20 cellular contexts compared by ENCODE assay signal in the genomic region with DNA sequence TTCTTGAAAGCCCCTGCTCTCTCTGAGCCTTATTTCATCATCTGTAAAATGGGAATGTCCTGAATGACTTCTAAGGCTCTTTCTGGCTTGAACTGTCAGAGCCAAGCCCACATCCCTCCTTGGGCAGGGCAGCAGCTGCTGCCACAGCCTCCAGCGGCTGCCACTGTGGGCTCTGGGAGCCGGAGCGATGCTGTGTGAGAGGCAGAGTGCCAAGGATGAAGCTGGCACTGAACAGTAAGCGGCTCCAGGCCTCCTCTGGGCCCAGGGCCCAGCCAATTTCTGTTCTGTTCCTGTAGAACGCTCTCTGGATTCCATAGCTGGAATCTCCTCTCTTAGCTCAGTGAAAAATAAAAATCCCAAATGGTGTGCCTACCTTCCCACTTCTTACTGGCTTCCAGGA. TPM values are rescaled to one million over a fixed set of nuclear protein-coding genes. Genes with fewer than 3 reads are reported as not detected.
DNase-seq lines count a peak whose midpoint lies in the region; ATAC-seq and TF ChIP-seq lines count a peak whose summit lies in the region.
"Had no signal": no experiment of that assay in that cellular context is flagged by ENCODE, and none has a peak within 500 bp of the region (broad histone marks: within the 10 kb centered on the region; RNA-seq: fewer than 3 reads in every experiment).

No MANE protein-coding gene starts in this region.

- no peak overlapping the region for H3K18ac ChIP-seq in mesenchymal stem cell (ENCODE audit: low read depth in 1 of 2, low read length in 2 of 2)

- H3K27ac ChIP-seq in cingulate gyrus (ENCODE audit: low read depth, low read length) (peak overlapping the region; percentile 60), mesenchymal stem cell (ENCODE audit: low read length, poor library complexity, severe bottlenecking) (no peak overlapping the region), lower lobe of right lung (no peak overlapping the region)

- H3K9me3 ChIP-seq in mesenchymal stem cell (ENCODE audit: control insufficient read depth, low read length): no peaks in the 10 kb centered on the region
- no peaks in the 10 kb centered on the region for H3K9me3 ChIP-seq in lower lobe of right lung

- H3K4me2 ChIP-seq in mesenchymal stem cell (ENCODE audit: low read length, poor library complexity, severe bottlenecking): no peak overlapping the region

- no peak overlapping the region for H2AK5ac ChIP-seq in mesenchymal stem cell (ENCODE audit: low read length, severe bottlenecking)

- H3K23ac ChIP-seq in mesenchymal stem cell (ENCODE audit: low read length in 2 of 2): no peak overlapping the region

- no peak overlapping the region for H2BK12ac ChIP-seq in mesenchymal stem cell (ENCODE audit: low read length in 2 of 2)

- no peaks in the 10 kb centered on the region for H3K79me1 ChIP-seq in mesenchymal stem cell (replicated peaks; ENCODE audit: low read length, poor library complexity, severe bottlenecking)

- TF ChIP-seq CTCF in lower lobe of right lung (IDR thresholded peaks at IDR 0.05): no peak

- no peak overlapping the region for H2AFZ ChIP-seq in mesenchymal stem cell (ENCODE audit: low read depth, low read length)

- H2BK15ac ChIP-seq in mesenchymal stem cell (ENCODE audit: low read depth, poor library complexity, severe bottlenecking): peak overlapping the region; percentile 15

- no peak for ATAC-seq in lower lobe of right lung
- ATAC-seq: T-cell had no signal

- H3K4me1 ChIP-seq in mesenchymal stem cell (ENCODE audit: control insufficient read depth, insufficient read depth, low read depth, low read length) (peaks cover 9% of the 10 kb centered on the region), lower lobe of right lung (no peaks in the 10 kb centered on the region)

- intact Hi-C loops in lower lobe of right lung (cut with DNase I): no loop called here

- DNase-seq in NCI-H2171 treated with DMSO at 0.1 percent for 48 hours (lab: John Stamatoyannopoulos, UW): peak; percentile 40
- DNase-seq in NCI-H2171 (lab: John Stamatoyannopoulos, UW): no peak
- DNase-seq in mesenchymal stem cell: no peak
- peak; percentile 84 for DNase-seq in superior temporal gyrus (ENCODE audit: extremely low spot score)
- no peak for DNase-seq in MV-4-11 (lab: John Stamatoyannopoulos, UW)
- no peak for DNase-seq in lower lobe of right lung
- DNase-seq in stimulated activated CD4-positive, alpha-beta T cell treated with anti-CD3 and anti-CD28 coated beads, Interleukin-15, amount 100 ng/mL, for 24 hours: no peak
- DNase-seq: activated B cell treated with CpG ODN at 0.5 μM for 24 hours; activated naive CD4-positive, alpha-beta T cell treated with Interleukin-2 at 50 U/mL for 16 hours; effector CD8-positive, alpha-beta T cell; Kasumi-1; NCI-H774; T-cell had no signal

- 84% methylated on average over 5 of the region's 5 CpGs for WGBS in mesenchymal stem cell

- H3K36me3 ChIP-seq in mesenchymal stem cell (ENCODE audit: control insufficient read depth in 1 of 2, insufficient read depth in 2 of 2, low read depth in 1 of 2, low read length in 2 of 2) (peaks cover 4 to 5% of the 10 kb centered on the region in 2 experiments), lower lobe of right lung (peaks cover 2% of the 10 kb centered on the region)

- H4K8ac ChIP-seq in mesenchymal stem cell (ENCODE audit: low read length): no peak overlapping the region

- no peak overlapping the region for H2BK5ac ChIP-seq in mesenchymal stem cell (ENCODE audit: low read depth, low read length, poor library complexity, severe bottlenecking)

- H4K91ac ChIP-seq in mesenchymal stem cell (ENCODE audit: low read length): no peak overlapping the region

- H3K4me3 ChIP-seq in mesenchymal stem cell (ENCODE audit: insufficient read depth in 1 of 2, low read depth in 1 of 2, low read length in 2 of 2) (no peak overlapping the region), lower lobe of right lung (no peak overlapping the region)

- H3K14ac ChIP-seq in mesenchymal stem cell (ENCODE audit: low read length in 2 of 2): no peak overlapping the region

- no peak overlapping the region for H3K4ac ChIP-seq in mesenchymal stem cell (ENCODE audit: low read depth in 1 of 2, low read length in 2 of 2)

- peaks cover 28 to 50% of the 10 kb centered on the region in 2 experiments for H3K27me3 ChIP-seq in mesenchymal stem cell (ENCODE audit: control insufficient read depth in 1 of 2, insufficient read depth in 1 of 2, low read length in 2 of 2)
- peaks cover 28% of the 10 kb centered on the region for H3K27me3 ChIP-seq in lower lobe of right lung (ENCODE audit: low read depth)

- no peak overlapping the region for H3K9ac ChIP-seq in mesenchymal stem cell (ENCODE audit: low read length)

- no peak overlapping the region for H2BK120ac ChIP-seq in mesenchymal stem cell (ENCODE audit: low read depth, low read length)

RNA-seq across cellular contexts. Expression of gene CPLX3, which starts 4.4 kb away (rescaled TPM):
- not detected for polyA plus RNA-seq in mesenchymal stem cell (2013, experiment 1 of 2)
- polyA plus RNA-seq in mesenchymal stem cell (2013, experiment 2 of 2): not detected
- total RNA-seq in lower lobe of right lung: not detected
- total RNA-seq: A172, fibroblast of villous mesenchyme, mesothelial cell of epicardium, osteocyte, RPMI7951, subcutaneous adipose tissue had no signal

RNA-seq across cellular contexts. Expression of gene ULK3, which starts 12.1 kb away (rescaled TPM):
- 15.0 TPM for polyA plus RNA-seq in mesenchymal stem cell (2013, experiment 1 of 2)
- 14.2 TPM for polyA plus RNA-seq in mesenchymal stem cell (2013, experiment 2 of 2)
- 40.3 TPM for total RNA-seq in lower lobe of right lung

RNA-seq across cellular contexts. Expression of gene LMAN1L, which starts 18.2 kb away (rescaled TPM):
- not detected for polyA plus RNA-seq in mesenchymal stem cell (2013, experiment 1 of 2)
- polyA plus RNA-seq in mesenchymal stem cell (2013, experiment 2 of 2): not detected
- total RNA-seq in lower lobe of right lung: not detected
- total RNA-seq: A172, fibroblast of villous mesenchyme, osteocyte, RPMI7951, subcutaneous adipose tissue had no signal

RNA-seq across cellular contexts. Expression of gene SCAMP2, which starts 42.3 kb away (rescaled TPM):
- 81.8 TPM for polyA plus RNA-seq in mesenchymal stem cell (2013, experiment 1 of 2)
- polyA plus RNA-seq in mesenchymal stem cell (2013, experiment 2 of 2): 78.8 TPM
- total RNA-seq in lower lobe of right lung: 122 TPM

RNA-seq across cellular contexts. Expression of gene CSK, which starts 49.0 kb away (rescaled TPM):
- polyA plus RNA-seq in mesenchymal stem cell (2013, experiment 1 of 2): 35.8 TPM
- 38.5 TPM for polyA plus RNA-seq in mesenchymal stem cell (2013, experiment 2 of 2)
- total RNA-seq in lower lobe of right lung: 83.8 TPM

Comparison
In these comparisons a context has a peak if more than half of its experiments do, and no peak if none do; other contexts are left out.
1. DNase-seq: peak in NCI-H2171 treated with DMSO at 0.1 percent for 48 hours (single experiment) and superior temporal gyrus (single experiment); none in NCI-H2171 (single experiment), mesenchymal stem cell (single experiment), MV-4-11 (single experiment), lower lobe of right lung (single experiment) and stimulated activated CD4-positive, alpha-beta T cell treated with anti-CD3 and anti-CD28 coated beads, Interleukin-15, amount 100 ng/mL, for 24 hours (single experiment).